ENCODE assay signal across 1 cellular context in genomic region chr11:27094062-27094587, GRCh38.
TF ChIP-seq lines count a peak whose summit lies in the region.

No MANE protein-coding gene starts in this region.

TF ChIP-seq in HEK293, 187 proteins besides CTCF, POLR2A, EP300 and RAD21 (continued from another document):
- peak; percentile 56 for TF ChIP-seq PRDM10 (tag by site-specific recombination; IDR thresholded peaks at IDR 0.05)
- TF ChIP-seq WT1 (tag by site-specific recombination; IDR thresholded peaks at IDR 0.05): peak; percentile 99
- TF ChIP-seq PRDM1 (tag by site-specific recombination; IDR thresholded peaks at IDR 0.05): no peak
- no peak for TF ChIP-seq ZNF23 (tag by site-specific recombination; IDR thresholded peaks at IDR 0.05; ENCODE audit: borderline replicate concordance)
- TF ChIP-seq ZNF335 (tag by site-specific recombination; conservative IDR thresholded peaks at IDR 0.05): no peak
- TF ChIP-seq OSR2 (tag by site-specific recombination; IDR thresholded peaks at IDR 0.05): peak; percentile 50; the same call in 1 of the 2 replicates
- TF ChIP-seq ZNF626 (tag by site-specific recombination; IDR thresholded peaks at IDR 0.05): no peak
- no peak for TF ChIP-seq ZBTB20 (tag by site-specific recombination; IDR thresholded peaks at IDR 0.05)
- TF ChIP-seq ZNF223 (tag by site-specific recombination; IDR thresholded peaks at IDR 0.05): no peak
- TF ChIP-seq ZNF2 (tag by site-specific recombination; IDR thresholded peaks at IDR 0.05): no peak
- TF ChIP-seq KLF1 (tag by site-specific recombination; IDR thresholded peaks at IDR 0.05): no peak
